20 cellular contexts compared by ENCODE assay signal in the genomic region with DNA sequence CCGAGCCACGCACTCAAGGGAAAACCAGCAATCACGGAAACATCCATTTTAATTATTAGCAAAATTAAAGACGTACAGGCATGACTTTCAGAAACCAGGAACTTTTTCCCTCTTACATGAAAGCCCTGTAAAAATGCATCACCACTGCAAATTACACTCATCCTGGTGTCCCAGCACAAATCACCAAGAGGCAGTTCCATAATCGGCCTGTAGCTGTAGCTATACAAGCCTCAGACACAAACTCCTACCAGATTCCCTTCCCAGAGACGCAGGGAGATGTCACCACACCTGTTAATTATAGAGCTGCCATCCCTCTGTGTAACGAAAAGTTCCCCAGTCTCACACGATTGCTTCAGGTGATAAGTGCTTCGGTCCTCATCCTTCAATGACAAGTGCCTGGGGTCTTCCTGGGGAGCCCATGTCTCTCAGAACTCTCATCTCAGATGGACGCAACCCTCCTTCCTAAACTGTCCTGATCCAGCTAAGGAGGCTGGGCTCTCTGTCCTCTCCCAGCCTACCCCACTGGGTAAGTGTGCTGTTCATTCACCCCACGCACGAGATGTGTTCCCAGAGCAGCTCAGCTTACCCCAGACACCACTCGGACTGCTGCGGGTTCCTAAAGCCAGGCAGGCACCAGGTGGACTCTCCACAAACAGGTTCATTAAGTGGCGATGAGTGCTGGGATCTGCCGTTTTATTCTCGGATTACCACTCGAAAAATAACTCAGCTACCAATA. TPM values are rescaled to one million over a fixed set of nuclear protein-coding genes. Genes with fewer than 3 reads are reported as not detected.
DNase-seq lines count a peak whose midpoint lies in the region; ATAC-seq and TF ChIP-seq lines count a peak whose summit lies in the region.
"Had no signal": no experiment of that assay in that cellular context is flagged by ENCODE, and none has a peak within 500 bp of the region (broad histone marks: within the 10 kb centered on the region; RNA-seq: fewer than 3 reads in every experiment).

No MANE protein-coding gene starts in this region.

- TF ChIP-seq POLR2A in gastrocnemius medialis (IDR thresholded peaks at IDR 0.05), result no peak

- H3K27ac ChIP-seq in heart right ventricle, result no peak overlapping the region
- H3K27ac ChIP-seq in ectodermal cell (ENCODE audit: insufficient read depth, low read depth, low read length, poor library complexity, severe bottlenecking), result no peak overlapping the region
- H3K27ac ChIP-seq in muscle layer of colon (ENCODE audit: low read depth, low read length), result peak overlapping the region; percentile 69
- H3K27ac ChIP-seq in upper lobe of right lung, result no peak overlapping the region
- no peak overlapping the region for H3K27ac ChIP-seq in gastrocnemius medialis
- H3K27ac ChIP-seq: psoas muscle had no signal

- in situ Hi-C loops in gastrocnemius medialis (cut with MboI; ENCODE audit: low sequenced_read_pairs in 4 of 4), result no loop called here

- TF ChIP-seq CTCF in heart right ventricle (IDR thresholded peaks at IDR 0.05) (no peak), upper lobe of right lung (IDR thresholded peaks at IDR 0.05) (peak; percentile 4), gastrocnemius medialis (IDR thresholded peaks at IDR 0.05 in 4 of 5, conservative IDR thresholded peaks at IDR 0.05 in 1 of 5) (no peak)

- intact Hi-C loops in cardiac septum (cut with DNase I) (no loop called here), heart right ventricle (cut with DNase I) (no loop called here), upper lobe of right lung (cut with DNase I) (no loop called here), gastrocnemius medialis (cut with DNase I; ENCODE audit: low total_unique reads) (no loop called here)

- ATAC-seq in heart right ventricle, result no peak
- no peak for ATAC-seq in upper lobe of right lung
- no peak for ATAC-seq in gastrocnemius medialis
- ATAC-seq in GM21390 (IDR thresholded peaks at IDR 0.05; ENCODE audit: unreplicated experiment), result no peak
- ATAC-seq: activated CD4-positive, CD25-positive, alpha-beta regulatory T cell treated with anti-CD3 and anti-CD28 coated beads, Interleukin-2, amount 50 U/mL, for 24 hours; left lobe of liver; psoas muscle; Right ventricle myocardium inferior had no signal

- H3K9me3 ChIP-seq in heart right ventricle (no peaks in the 10 kb centered on the region), ectodermal cell (ENCODE audit: control insufficient read depth, low read length) (no peaks in the 10 kb centered on the region), muscle layer of colon (ENCODE audit: low read length) (no peaks in the 10 kb centered on the region), upper lobe of right lung (no peaks in the 10 kb centered on the region), gastrocnemius medialis (no peaks in the 10 kb centered on the region)
- H3K9me3 ChIP-seq: psoas muscle had no signal

- H3K9ac ChIP-seq in muscle layer of colon (ENCODE audit: low read length), result peak overlapping the region; percentile 16

- H3K4me3 ChIP-seq in heart right ventricle, result no peak overlapping the region
- H3K4me3 ChIP-seq in ectodermal cell (ENCODE audit: insufficient read depth, low read depth, low read length), result peak overlapping the region; percentile 8
- H3K4me3 ChIP-seq in muscle layer of colon (ENCODE audit: low read depth in 1 of 2, low read length in 2 of 2), result peak overlapping the region in 1 of 2 donors; percentile 47
- no peak overlapping the region for H3K4me3 ChIP-seq in upper lobe of right lung
- no peak overlapping the region for H3K4me3 ChIP-seq in gastrocnemius medialis
- H3K4me3 ChIP-seq: cardiac muscle cell, psoas muscle had no signal

- peaks cover 5 to 50% (median 37%) of the 10 kb centered on the region in 7 donors for H3K27me3 ChIP-seq in heart right ventricle
- H3K27me3 ChIP-seq in ectodermal cell (ENCODE audit: control insufficient read depth, insufficient read depth, low read length, poor library complexity, severe bottlenecking), result no peaks in the 10 kb centered on the region
- no peaks in the 10 kb centered on the region for H3K27me3 ChIP-seq in muscle layer of colon (ENCODE audit: control insufficient read depth in 1 of 2, insufficient read depth in 2 of 2, low read length in 2 of 2)
- H3K27me3 ChIP-seq in upper lobe of right lung, result peaks cover 18% of the 10 kb centered on the region
- H3K27me3 ChIP-seq in gastrocnemius medialis, result peaks cover 26 to 36% (median 33%) of the 10 kb centered on the region in 3 donors
- H3K27me3 ChIP-seq: cardiac muscle cell had no signal

- DNase-seq in cardiac septum (ENCODE audit: low spot score), result peak; percentile 60
- no peak for DNase-seq in heart right ventricle
- peak; percentile 1 for DNase-seq in upper lobe of right lung
- no peak for DNase-seq in gastrocnemius medialis
- DNase-seq in NOMO-1 treated with DMSO at 0.1 percent for 48 hours (lab: John Stamatoyannopoulos, UW; ENCODE audit: unreplicated experiment), result no peak
- DNase-seq: ACHN; activated naive CD4-positive, alpha-beta T cell; GDM1; NCI-H2029 treated with DMSO at 0.1 percent for 48 hours; NK-92 treated with Interleukin-12 subunit alpha and Interleukin-12 subunit beta, amount 100 ng/mL, for 24 hours; psoas muscle had no signal

- no peaks in the 10 kb centered on the region for H3K36me3 ChIP-seq in heart right ventricle
- H3K36me3 ChIP-seq in ectodermal cell (ENCODE audit: control insufficient read depth, insufficient read depth, low read length), result peaks cover 33% of the 10 kb centered on the region
- peaks cover 6% of the 10 kb centered on the region for H3K36me3 ChIP-seq in muscle layer of colon (ENCODE audit: insufficient read depth, low read length)
- no peaks in the 10 kb centered on the region for H3K36me3 ChIP-seq in upper lobe of right lung
- no peaks in the 10 kb centered on the region for H3K36me3 ChIP-seq in gastrocnemius medialis
- H3K36me3 ChIP-seq: cardiac muscle cell had no signal

- WGBS in heart right ventricle, 2 donors, result 84 to 86% methylated on average over 18 of the region's 18 CpGs
- 87 to 91% methylated on average over 18 of the region's 18 CpGs for WGBS in ectodermal cell, 2 experiments

- H3K4me1 ChIP-seq in heart right ventricle, result peaks cover 0 to 8% (median 5%) of the 10 kb centered on the region in 9 donors
- peaks cover 39% of the 10 kb centered on the region for H3K4me1 ChIP-seq in ectodermal cell (ENCODE audit: control insufficient read depth, insufficient read depth, low read length)
- H3K4me1 ChIP-seq in muscle layer of colon (ENCODE audit: insufficient read depth, low read length), result peaks cover 43% of the 10 kb centered on the region
- H3K4me1 ChIP-seq in upper lobe of right lung, result no peaks in the 10 kb centered on the region
- peaks cover 0 to 5% of the 10 kb centered on the region in 2 donors for H3K4me1 ChIP-seq in gastrocnemius medialis

RNA-seq across cellular contexts. Expression of a gene that starts 5.9 kb away (rescaled TPM):
- 0.19 TPM for total RNA-seq in cardiac septum
- under 1 TPM; 0.09 to 0.81 (median 0.59) TPM for total RNA-seq in heart right ventricle
- polyA plus RNA-seq in heart right ventricle, result under 1 TPM; 0.22 to 0.33 TPM
- 315 TPM for polyA plus RNA-seq in ectodermal cell (2013, experiment 1 of 4)
- 406 TPM for polyA plus RNA-seq in ectodermal cell (2013, experiment 2 of 4)
- 247 TPM for polyA plus RNA-seq in ectodermal cell (2013, experiment 3 of 4)
- polyA plus RNA-seq in ectodermal cell (2013, experiment 4 of 4), result 291 TPM
- total RNA-seq in upper lobe of right lung, result 58.7 TPM
- under 1 TPM in 3 of 4 donors, not detected in 1; 0.11 to 0.31 (median 0.22) TPM for total RNA-seq in gastrocnemius medialis
- total RNA-seq: endothelial cell of umbilical vein, HT1080 had no signal

Comparison
In these comparisons a context has a peak if more than half of its experiments do, and no peak if none do; other contexts are left out.
1. DNase-seq: peak in cardiac septum (single experiment) and upper lobe of right lung (single experiment); none in heart right ventricle (0 of 2), gastrocnemius medialis (0 of 2) and NOMO-1 treated with DMSO at 0.1 percent for 48 hours (single experiment).
2. RNA of a gene that starts 5.9 kb away (total RNA-seq): 58.7 TPM in upper lobe of right lung (single experiment); 0.09 to 0.81 TPM in heart right ventricle, 0.11 to 0.31 TPM in gastrocnemius medialis and 0.19 TPM in cardiac septum (single experiment); every median in the first group is over 10 times any median in the second.